ENCODE assay signal across 21 cellular contexts in genomic region chr5:175201393-175201792, GRCh38.
DNase-seq lines count a peak whose midpoint lies in the region; ATAC-seq, FAIRE-seq and TF ChIP-seq lines count a peak whose summit lies in the region.
"Had no signal": no experiment of that assay in that cellular context is flagged by ENCODE, and none has a peak within 500 bp of the region (broad histone marks: within the 10 kb centered on the region; RNA-seq: fewer than 3 reads in every experiment).

No MANE protein-coding gene starts in this region.

- no peak for TF ChIP-seq CTCF in HEK293 (tag by site-specific recombination; IDR thresholded peaks at IDR 0.05)
- TF ChIP-seq CTCF in astrocyte (IDR thresholded peaks at IDR 0.05; ENCODE audit: insufficient read depth, low read depth, low read length): no peak
- TF ChIP-seq CTCF in sigmoid colon (IDR thresholded peaks at IDR 0.05): no peak
- no peak for TF ChIP-seq CTCF in tibial nerve (IDR thresholded peaks at IDR 0.05)

- 0 out of 2 replicates have a peak, but pooled peaks cover 2% of the 10 kb centered on the region for H3K4me1 ChIP-seq in HEK293 (ENCODE audit: control insufficient read depth, insufficient read depth, low read length)
- peaks cover 14% of the 10 kb centered on the region for H3K4me1 ChIP-seq in astrocyte (ENCODE audit: insufficient read depth, low read length)
- H3K4me1 ChIP-seq in sigmoid colon: no peaks in the 10 kb centered on the region
- no peaks in the 10 kb centered on the region for H3K4me1 ChIP-seq in tibial nerve
- H3K4me1 ChIP-seq: BLaER1, HAP-1 had no signal

- no peaks in the 10 kb centered on the region for H3K79me2 ChIP-seq in astrocyte (ENCODE audit: insufficient read depth, low read length)

- peaks cover 10% of the 10 kb centered on the region for H3K4me1 Mint-ChIP-seq in astrocyte (ENCODE audit: low read depth, unreplicated experiment)
- H3K4me1 Mint-ChIP-seq: B cell; CD4-positive, CD25-positive, alpha-beta regulatory T cell had no signal

- H3K4me3 ChIP-seq in HEK293 (ENCODE audit: low read depth, low read length) (no peak overlapping the region), astrocyte (ENCODE audit: insufficient read depth, low read depth, low read length) (no peak overlapping the region), sigmoid colon (no peak overlapping the region), tibial nerve (no peak overlapping the region)
- H3K4me3 ChIP-seq: BLaER1, GM12878, HAP-1 had no signal

- no peak overlapping the region for H3K27ac ChIP-seq in HEK293 (ENCODE audit: extremely low read depth, low read depth, low read length)
- H3K27ac ChIP-seq in astrocyte (ENCODE audit: low read depth, low read length): no peak overlapping the region
- H3K27ac ChIP-seq in sigmoid colon: no peak overlapping the region
- no peak overlapping the region for H3K27ac ChIP-seq in tibial nerve
- H3K27ac ChIP-seq: BLaER1, C4-2B had no signal

- no peak overlapping the region for H3K9ac ChIP-seq in astrocyte (ENCODE audit: low read length)
- H3K9ac ChIP-seq: BLaER1 had no signal

- H3K27ac Mint-ChIP-seq in astrocyte (ENCODE audit: unreplicated experiment): no peak overlapping the region
- H3K27ac Mint-ChIP-seq: B cell; CD4-positive, CD25-positive, alpha-beta regulatory T cell; CD8-positive, alpha-beta T cell had no signal

- peak; percentile 51 for DNase-seq in M059J (ENCODE audit: low read depth)
- DNase-seq in astrocyte (ENCODE audit: low read depth): peak; percentile 25
- DNase-seq in SK-N-DZ (ENCODE audit: low spot score): no peak
- no peak for DNase-seq in sigmoid colon
- DNase-seq in tibial nerve (ENCODE audit: low spot score in 2 of 2): no peak
- DNase-seq: Caco-2; CD4-positive, CD25-positive, alpha-beta regulatory T cell; CD8-positive, alpha-beta T cell; DMS153; DND-41; GDM1; GOT3 had no signal

- TF ChIP-seq EP300 in sigmoid colon (IDR thresholded peaks at IDR 0.05) (no peak), tibial nerve (IDR thresholded peaks at IDR 0.05) (no peak)

- intact Hi-C loops in sigmoid colon (cut with DNase I): no loop called here

- H3K4me2 ChIP-seq in astrocyte (ENCODE audit: low read length): no peak overlapping the region
- H3K4me2 ChIP-seq: BLaER1 had no signal

- H3K36me3 ChIP-seq in HEK293 (ENCODE audit: control insufficient read depth in 2 of 2, insufficient read depth in 1 of 2, low read length in 2 of 2) (no peaks in the 10 kb centered on the region), astrocyte (ENCODE audit: insufficient read depth, low read length) (no peaks in the 10 kb centered on the region), sigmoid colon (no peaks in the 10 kb centered on the region), tibial nerve (no peaks in the 10 kb centered on the region)
- H3K36me3 ChIP-seq: BLaER1, HAP-1 had no signal

- no peak overlapping the region for H2AFZ ChIP-seq in astrocyte (ENCODE audit: low read depth, low read length)

- H3K9me3 ChIP-seq in HEK293 (ENCODE audit: control insufficient read depth, insufficient read depth, low read depth, low read length): no peaks in the 10 kb centered on the region
- H3K9me3 ChIP-seq in astrocyte (ENCODE audit: insufficient read depth, low read depth, low read length): no peaks in the 10 kb centered on the region
- H3K9me3 ChIP-seq in sigmoid colon: peaks cover 0 to 5% (median 0%) of the 10 kb centered on the region in 4 donors
- peaks cover 0 to 18% (median 0%) of the 10 kb centered on the region in 4 donors for H3K9me3 ChIP-seq in tibial nerve
- H3K9me3 ChIP-seq: BLaER1, Caco-2, HAP-1 had no signal

- WGBS in sigmoid colon, 2 donors: 63 to 75% methylated on average over 5 of the region's 5 CpGs
- 77 to 82% methylated on average over 5 of the region's 5 CpGs for WGBS in tibial nerve, 2 donors

- no peaks in the 10 kb centered on the region for H4K20me1 ChIP-seq in astrocyte (ENCODE audit: insufficient read depth, low read length)
- H4K20me1 ChIP-seq: BLaER1 had no signal

- H3K9me3 Mint-ChIP-seq in astrocyte (ENCODE audit: unreplicated experiment): peaks cover 4% of the 10 kb centered on the region
- H3K9me3 Mint-ChIP-seq: CD8-positive, alpha-beta T cell had no signal

- no peak for FAIRE-seq in astrocyte (lab: Jason Lieb, UNC)
- FAIRE-seq: GM12878, GM19239, H54 had no signal

- no peaks in the 10 kb centered on the region for H3K36me3 Mint-ChIP-seq in astrocyte (ENCODE audit: low read depth, unreplicated experiment)
- H3K36me3 Mint-ChIP-seq: CD4-positive, CD25-positive, alpha-beta regulatory T cell; CD8-positive, alpha-beta T cell had no signal

- TF ChIP-seq POLR2A in sigmoid colon (IDR thresholded peaks at IDR 0.05) (no peak), tibial nerve (IDR thresholded peaks at IDR 0.05) (no peak)

- peaks cover 4% of the 10 kb centered on the region for H3K27me3 ChIP-seq in astrocyte (ENCODE audit: insufficient read depth, low read length)
- no peaks in the 10 kb centered on the region for H3K27me3 ChIP-seq in sigmoid colon
- no peaks in the 10 kb centered on the region for H3K27me3 ChIP-seq in tibial nerve
- H3K27me3 ChIP-seq: BLaER1 had no signal

- POLR2A ChIA-PET in HEK293 (lab: Yijun Ruan, JAX): no interaction called here

- no peak for ATAC-seq in HG02642 (IDR thresholded peaks at IDR 0.05; ENCODE audit: poor library complexity, unreplicated experiment)
- ATAC-seq: CD8-positive, alpha-beta T cell; GM12878 had no signal

- H3K4me3 Mint-ChIP-seq in astrocyte (ENCODE audit: unreplicated experiment): no peak overlapping the region
- H3K4me3 Mint-ChIP-seq: B cell; CD4-positive, CD25-positive, alpha-beta regulatory T cell; CD8-positive, alpha-beta T cell had no signal

- peaks cover 10% of the 10 kb centered on the region for H3K27me3 Mint-ChIP-seq in astrocyte (ENCODE audit: low read depth, unreplicated experiment)
- H3K27me3 Mint-ChIP-seq: B cell had no signal

- CTCF ChIA-PET in HEK293 (lab: Yijun Ruan, JAX): no interaction called here

TF ChIP-seq in HEK293, 187 proteins besides CTCF, POLR2A, EP300 and RAD21:
- TF ChIP-seq ZNF10 (tag by site-specific recombination; IDR thresholded peaks at IDR 0.05) (peak; percentile 99), ZNF658 (tag by site-specific recombination; IDR thresholded peaks at IDR 0.05) (no peak), ZNF785 (tag by site-specific recombination; IDR thresholded peaks at IDR 0.05) (no peak), KLF9 (tag by site-specific recombination; IDR thresholded peaks at IDR 0.05; ENCODE audit: low read depth) (no peak), ZNF155 (tag by site-specific recombination; IDR thresholded peaks at IDR 0.05) (no peak)

Comparison
In these comparisons a context has a peak if more than half of its experiments do, and no peak if none do; other contexts are left out.
1. DNase-seq: peak in M059J (single experiment) and astrocyte (single experiment); none in SK-N-DZ (single experiment), sigmoid colon (single experiment) and tibial nerve (0 of 2).